In the genomic region with DNA sequence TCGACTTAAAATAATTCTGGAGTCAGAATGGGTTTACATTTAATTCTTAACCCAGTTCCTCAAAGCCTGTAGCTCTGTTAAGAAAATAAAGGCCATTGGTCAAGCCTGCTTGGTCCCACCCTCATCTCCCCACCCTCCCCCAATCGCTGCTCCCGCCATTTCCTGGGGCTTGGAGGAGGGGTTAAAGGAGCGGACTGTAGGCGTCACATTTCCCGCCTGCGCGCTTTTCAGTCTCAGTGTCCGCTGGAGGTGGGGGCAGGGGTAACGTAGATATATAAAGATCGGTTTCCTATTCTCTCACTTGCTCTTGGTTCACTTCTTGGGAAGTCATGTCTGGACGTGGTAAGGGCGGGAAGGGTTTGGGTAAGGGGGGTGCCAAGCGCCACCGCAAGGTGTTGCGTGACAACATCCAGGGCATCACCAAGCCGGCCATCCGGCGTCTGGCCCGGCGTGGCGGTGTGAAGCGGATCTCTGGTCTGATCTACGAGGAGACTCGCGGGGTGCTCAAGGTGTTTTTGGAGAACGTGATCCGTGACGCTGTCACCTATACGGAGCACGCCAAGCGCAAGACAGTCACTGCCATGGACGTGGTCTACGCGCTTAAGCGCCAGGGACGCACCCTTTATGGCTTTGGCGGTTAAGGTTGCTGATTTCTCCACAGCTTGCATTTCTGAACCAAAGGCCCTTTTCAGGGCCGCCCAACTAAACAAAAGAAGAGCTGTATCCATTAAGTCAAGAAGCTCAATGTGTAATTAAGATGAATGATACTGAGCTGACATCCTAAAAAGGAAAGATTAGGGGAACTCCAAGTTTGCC, we compare ENCODE assay signal across 8 cellular contexts. TPM values are rescaled to one million over a fixed set of nuclear protein-coding genes. Genes with fewer than 3 reads are reported as not detected.
DNase-seq lines count a peak whose midpoint lies in the region; TF ChIP-seq lines count a peak whose summit lies in the region.

No MANE protein-coding gene starts in this region.

- H3K27ac Mint-ChIP-seq in H9 (peak overlapping the region; percentile 99 to 100 (median 100)), nephron progenitor cell (peak overlapping the region; percentile 99)

- H3K4me3 Mint-ChIP-seq in H9 = peak overlapping the region; percentile 89 to 98
- peak overlapping the region; percentile 95 for H3K4me3 Mint-ChIP-seq in nephron progenitor cell

- H2BK12ac ChIP-seq in H9 (ENCODE audit: insufficient read length, low read depth, low read length) = no peak overlapping the region

- H3K27me3 Mint-ChIP-seq in H9 (ENCODE audit: low read depth) (no peaks in the 10 kb centered on the region), nephron progenitor cell (ENCODE audit: low read depth, poor library complexity) (peaks cover 3% of the 10 kb centered on the region)

- H3K36me3 ChIP-seq in MG63 = no peaks in the 10 kb centered on the region

- H3T11ph ChIP-seq in H9 (ENCODE audit: low read length) = no peak overlapping the region

- no peak overlapping the region for H2BK20ac ChIP-seq in H9 (ENCODE audit: low read depth, low read length, poor library complexity, severe bottlenecking)

- no peak overlapping the region for H3K23ac ChIP-seq in H9 (ENCODE audit: insufficient read length, low read depth, low read length)

- peak overlapping the region; percentile 96 for H3K27ac ChIP-seq in H9 (ENCODE audit: insufficient read length, low read depth, low read length)

- H2BK5ac ChIP-seq in H9 (ENCODE audit: insufficient read length, low read length) = peak overlapping the region; percentile 15

- TF ChIP-seq POLR2A in Raji (IDR thresholded peaks at IDR 0.05; ENCODE audit: insufficient read depth, low read depth, low read length) = peak; percentile 94

- H3K4me1 Mint-ChIP-seq in H9 (peaks cover 44 to 69% of the 10 kb centered on the region in 2 experiments), nephron progenitor cell (peaks cover 56% of the 10 kb centered on the region)

- H3K79me2 ChIP-seq in H9 (ENCODE audit: insufficient read depth, low read length) = no peaks in the 10 kb centered on the region

- no peak overlapping the region for H2BK15ac ChIP-seq in H9 (ENCODE audit: low read depth, low read length)

- H3K9me3 ChIP-seq in H9 (ENCODE audit: control insufficient read depth, low read depth, low read length) (no peaks in the 10 kb centered on the region), MG63 (no peaks in the 10 kb centered on the region)

- H3K9me3 Mint-ChIP-seq in H9 (no peaks in the 10 kb centered on the region; a peak in 1 of 5 replicates), nephron progenitor cell (peaks cover 20% of the 10 kb centered on the region)

- DNase-seq in ELF-1 (ENCODE audit: low read depth, low spot score) (peak; percentile 95), H9 (peak; percentile 96), MG63 (peak; percentile 90), fibroblast of the aortic adventitia (ENCODE audit: low read depth) (peak; percentile 93), nephron progenitor cell (peak; percentile 81), stromal cell of bone marrow (ENCODE audit: low read depth) (peak; percentile 93)
- peak; percentile 75 for DNase-seq in activated effector memory CD4-positive, alpha-beta T cell treated with Interleukin-2 at 50 U/mL for 16 hours

- no peak overlapping the region for H2AFZ ChIP-seq in H9 (ENCODE audit: low read length)

- no peaks in the 10 kb centered on the region for H3K79me1 ChIP-seq in H9 (ENCODE audit: insufficient read depth, low read depth, low read length, poor library complexity, severe bottlenecking)

- peak overlapping the region; percentile 65 for H4K5ac ChIP-seq in H9 (ENCODE audit: insufficient read length, low read depth, low read length)

- no peak overlapping the region for H4K91ac ChIP-seq in H9 (ENCODE audit: insufficient read length, low read depth, low read length)

- H3K9ac ChIP-seq in H9 (ENCODE audit: extremely low read depth, insufficient read length, low read length) = peak overlapping the region; percentile 99

- H3K23me2 ChIP-seq in H9 (ENCODE audit: insufficient read length, low read depth, low read length, poor library complexity, severe bottlenecking) = peaks cover 19% of the 10 kb centered on the region

- H4K8ac ChIP-seq in H9 (replicated peaks; ENCODE audit: insufficient read length, low read depth, low read length) = peak overlapping the region; percentile 43

- H4K20me1 ChIP-seq in H9 (ENCODE audit: control insufficient read depth, insufficient read depth, insufficient read length) = no peaks in the 10 kb centered on the region

- H3K36me3 Mint-ChIP-seq in H9 (ENCODE audit: insufficient read depth in 1 of 3, low read depth in 3 of 3) (no peaks in the 10 kb centered on the region), nephron progenitor cell (ENCODE audit: low read depth) (peaks cover 12% of the 10 kb centered on the region)

- no peak overlapping the region for H2BK120ac ChIP-seq in H9 (ENCODE audit: low read depth, low read length, poor library complexity, severe bottlenecking)

- H3K4ac ChIP-seq in H9 (ENCODE audit: low read depth, low read length) = no peak overlapping the region; the same call in 1 of the 2 replicates

- no peaks in the 10 kb centered on the region for H3K27me3 ChIP-seq in H9 (ENCODE audit: insufficient read depth, low read length)
- no peaks in the 10 kb centered on the region for H3K27me3 ChIP-seq in MG63

- peak overlapping the region; percentile 89 for H3K4me2 ChIP-seq in H9 (ENCODE audit: insufficient read depth, insufficient read length, low read length)

- H3K4me3 ChIP-seq in MG63 (peak overlapping the region; percentile 59), fibroblast of the aortic adventitia (ENCODE audit: low read depth, low read length) (peak overlapping the region; percentile 74)

- no CpG with 5 or more reads among the region's 39 CpGs for WGBS in H9 (ENCODE audit: extremely low coverage, insufficient read length, low lambda C conversion rate)

- H3K4me1 ChIP-seq in H9 (ENCODE audit: insufficient read depth, low read length) = no peaks in the 10 kb centered on the region; the same call in 1 of the 2 replicates

- TF ChIP-seq CTCF in H9 (conservative IDR thresholded peaks at IDR 0.05) (no peak), fibroblast of the aortic adventitia (IDR thresholded peaks at IDR 0.05; ENCODE audit: insufficient read depth, low read length) (no peak), nephron progenitor cell (IDR thresholded peaks at IDR 0.05) (no peak)

- H3K56ac ChIP-seq in H9 (ENCODE audit: insufficient read length, low read depth, low read length) = peak overlapping the region; percentile 39

- peak overlapping the region; percentile 94 for H3K18ac ChIP-seq in H9 (ENCODE audit: insufficient read length, low read depth, low read length)

- H2AK5ac ChIP-seq in H9 (ENCODE audit: insufficient read length, low read length) = no peak overlapping the region

- peak overlapping the region; percentile 97; the same call in 1 of the 2 replicates for H3K14ac ChIP-seq in H9 (ENCODE audit: insufficient read depth, low read length)

RNA-seq across cellular contexts. Expression of a gene that starts 59.0 kb away (rescaled TPM):
- total RNA-seq in H9 (2021) (0.55 and 0.61 TPM in 2 replicates), fibroblast of the aortic adventitia (ENCODE audit: low replicate concordance) (12.0 and 35.3 TPM in 2 replicates)
- 1.4 and 1.8 TPM in 2 replicates for total RNA-seq in MG63 (2014; rRNA removed; shearing (Covaris generic); ENCODE audit: low replicate concordance)

Comparison
In these comparisons a context has a peak if more than half of its experiments do, and no peak if none do; other contexts are left out.
1. Peak in every context shown above with its lines: DNase-seq, H3K4me3 ChIP-seq and H3K27ac ChIP-seq.